32 cellular contexts compared by ENCODE assay signal in genomic region chr16:24319415-24319814, GRCh38.
"Had no signal": no experiment of that assay in that cellular context is flagged by ENCODE, and none has a peak within 500 bp of the region (broad histone marks: within the 10 kb centered on the region; RNA-seq: fewer than 3 reads in every experiment).

No MANE protein-coding gene starts in this region.

- FAIRE-seq: astrocyte, colon, TTC549 had no signal

- H3K4me3 ChIP-seq: body of pancreas, breast epithelium had no signal

- DNase-seq: activated CD4-positive, alpha-beta memory T cell treated with anti-CD3 and anti-CD28 coated beads, Interleukin-2, amount 10 ng/mL, durations not matched to agents 7 days and 5 days; activated CD4-positive, alpha-beta T cell treated with anti-CD3 and anti-CD28 coated beads for 1 hour; activated CD4-positive, alpha-beta T cell treated with anti-CD3 and anti-CD28 coated beads for 36 hours; activated CD4-positive, alpha-beta T cell treated with anti-CD3 and anti-CD28 coated beads for 48 hours; activated CD4-positive, alpha-beta T cell treated with anti-CD3 and anti-CD28 coated beads, Interleukin-2, amount 10 ng/mL, durations not matched to agents 7 days and 5 days; activated CD4-positive, alpha-beta T cell treated with anti-CD3 and anti-CD28 coated beads, Interleukin-2, amount 50 U/mL, for 48 hours; activated CD4-positive, CD25-positive, alpha-beta regulatory T cell; activated CD8-positive, alpha-beta memory T cell treated with anti-CD3 and anti-CD28 coated beads for 24 hours; activated CD8-positive, alpha-beta memory T cell treated with anti-CD3 and anti-CD28 coated beads, Interleukin-2, amount 10 ng/mL, durations not matched to agents 7 days and 5 days; activated CD8-positive, alpha-beta memory T cell treated with anti-CD3 and anti-CD28 coated beads, Interleukin-2, amount 50 U/mL, for 48 hours; activated CD8-positive, alpha-beta T cell treated with anti-CD3 and anti-CD28 coated beads, Interleukin-2, amount 10 ng/mL, durations not matched to agents 7 days and 5 days; activated effector memory CD4-positive, alpha-beta T cell treated with Interleukin-2 at 50 U/mL for 16 hours; activated gamma-delta T cell; activated naive CD4-positive, alpha-beta T cell treated with anti-CD3 and anti-CD28 coated beads, Interleukin-2, amount 10 ng/mL, durations not matched to agents 7 days and 5 days; activated naive CD4-positive, alpha-beta T cell treated with Interleukin-2 at 50 U/mL for 16 hours; activated naive CD8-positive, alpha-beta T cell treated with anti-CD3 and anti-CD28 coated beads, Interleukin-2, amount 10 ng/mL, durations not matched to agents 7 days and 5 days; activated naive CD8-positive, alpha-beta T cell treated with anti-CD3 and anti-CD28 coated beads, Interleukin-2, amount 50 U/mL, for 24 hours; activated T-cell treated with anti-CD3 and anti-CD28 coated beads, Interleukin-2, amount 50 U/mL, for 24 hours; activated T-cell treated with anti-CD3 and anti-CD28 coated beads, Interleukin-2, amount 50 U/mL, for 48 hours; amygdala; anterior cingulate cortex; body of pancreas; brain microvascular endothelial cell; central memory CD4-positive, alpha-beta T cell; T-helper 2 cell; T-helper 9 cell had no signal

- H3K36me3 ChIP-seq: brain microvascular endothelial cell, breast epithelium had no signal

- H3K9me3 ChIP-seq: body of pancreas, breast epithelium had no signal

- ATAC-seq: activated CD4-positive, alpha-beta T cell treated with anti-CD3 and anti-CD28 coated beads for 36 hours; activated CD4-positive, CD25-positive, alpha-beta regulatory T cell treated with anti-CD3 and anti-CD28 coated beads, Interleukin-2, amount 50 U/mL, for 24 hours; activated CD8-positive, alpha-beta memory T cell treated with anti-CD3 and anti-CD28 coated beads, Interleukin-2, amount 10 ng/mL, durations not matched to agents 7 days and 5 days; activated CD8-positive, alpha-beta T cell treated with anti-CD3 and anti-CD28 coated beads, Interleukin-2, amount 10 ng/mL, durations not matched to agents 7 days and 5 days; activated naive CD8-positive, alpha-beta T cell treated with anti-CD3 and anti-CD28 coated beads, Interleukin-2, amount 50 U/mL, for 24 hours; body of pancreas had no signal

- H3K27ac ChIP-seq: body of pancreas, brain microvascular endothelial cell, breast epithelium, VCaP had no signal

- H3K4me1 ChIP-seq: body of pancreas, breast epithelium had no signal

- H3K27me3 ChIP-seq: body of pancreas, brain microvascular endothelial cell had no signal
